In the genomic region with DNA sequence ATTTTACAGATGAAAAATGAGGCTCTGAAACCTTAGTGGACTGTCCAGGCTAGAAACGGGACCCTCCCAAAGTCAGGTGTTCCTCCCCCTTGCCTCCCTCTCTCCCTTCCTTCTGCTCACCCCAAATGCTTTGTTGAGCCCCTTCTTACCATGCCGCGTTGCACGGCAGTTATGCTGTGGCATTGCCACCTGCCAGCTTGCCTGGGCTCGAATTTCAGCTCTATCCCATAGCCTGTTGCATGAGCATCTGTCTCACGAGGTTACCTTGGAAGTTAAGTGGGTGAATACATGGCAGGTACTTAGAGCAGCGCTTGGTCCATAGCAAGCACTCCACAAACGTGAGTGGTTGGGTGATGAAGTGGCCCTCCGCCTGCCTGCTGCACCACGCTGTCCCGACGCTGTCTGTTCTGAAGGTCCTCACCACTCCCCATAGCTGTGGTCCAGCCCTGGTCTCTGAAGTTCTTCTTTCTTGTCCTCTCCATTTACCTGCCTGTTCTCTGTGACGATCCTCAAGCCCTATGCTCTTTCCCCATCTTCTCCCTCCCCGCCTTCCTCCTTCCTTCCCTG, we compare ENCODE assay signal across 1 cellular context.
TF ChIP-seq lines count a peak whose summit lies in the region.

No MANE protein-coding gene starts in this region.

TF ChIP-seq in IMR-90, 13 proteins besides CTCF, POLR2A, EP300 and RAD21 (continued from another document):
- TF ChIP-seq, protein P1, sequence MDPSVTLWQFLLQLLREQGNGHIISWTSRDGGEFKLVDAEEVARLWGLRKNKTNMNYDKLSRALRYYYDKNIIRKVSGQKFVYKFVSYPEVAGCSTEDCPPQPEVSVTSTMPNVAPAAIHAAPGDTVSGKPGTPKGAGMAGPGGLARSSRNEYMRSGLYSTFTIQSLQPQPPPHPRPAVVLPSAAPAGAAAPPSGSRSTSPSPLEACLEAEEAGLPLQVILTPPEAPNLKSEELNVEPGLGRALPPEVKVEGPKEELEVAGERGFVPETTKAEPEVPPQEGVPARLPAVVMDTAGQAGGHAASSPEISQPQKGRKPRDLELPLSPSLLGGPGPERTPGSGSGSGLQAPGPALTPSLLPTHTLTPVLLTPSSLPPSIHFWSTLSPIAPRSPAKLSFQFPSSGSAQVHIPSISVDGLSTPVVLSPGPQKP (IDR thresholded peaks at IDR 0.05; ENCODE audit: borderline replicate concordance, low read depth, low read length): no peak
- TF ChIP-seq SMC3 (IDR thresholded peaks at IDR 0.05; ENCODE audit: low read depth, low read length) (no peak), FOS (IDR thresholded peaks at IDR 0.05; ENCODE audit: low read depth, low read length) (no peak)
